10 cellular contexts compared by ENCODE assay signal in the genomic region with DNA sequence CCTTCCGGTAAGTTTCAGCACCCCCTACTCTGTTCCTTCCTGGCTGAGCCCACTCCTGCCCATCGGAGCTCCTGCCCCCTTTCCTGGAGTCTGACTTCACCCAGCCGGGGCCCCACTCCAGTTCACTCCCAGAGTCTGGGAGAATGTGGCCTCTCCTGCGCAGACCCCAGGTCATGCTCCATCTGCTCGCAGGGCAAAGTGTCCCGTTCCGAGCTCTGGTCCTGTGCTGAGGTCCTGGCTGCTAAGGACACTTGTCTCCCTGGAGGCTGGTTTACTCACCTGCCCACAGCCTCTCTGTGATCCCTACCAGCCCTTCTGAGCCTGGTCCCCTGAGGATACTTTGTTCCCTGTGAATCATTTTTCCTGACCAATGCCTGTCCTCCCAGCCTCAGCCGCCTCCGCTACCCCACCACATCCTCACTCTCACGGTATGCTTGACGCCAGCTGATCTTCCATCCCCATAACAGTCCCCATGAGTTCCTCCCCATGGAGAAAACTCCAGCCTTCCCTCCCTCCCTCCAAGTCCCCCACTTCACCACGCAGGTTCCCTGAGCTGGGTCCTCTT. TPM values are rescaled to one million over a fixed set of nuclear protein-coding genes. Genes with fewer than 3 reads are reported as not detected.
A peak's percentile ranks its signal among the peaks of the same experiment; 100 is the strongest.
DNase-seq lines count a peak whose midpoint lies in the region; ATAC-seq, FAIRE-seq and TF ChIP-seq lines count a peak whose summit lies in the region.
"Had no signal": no experiment of that assay in that cellular context is flagged by ENCODE, and none has a peak within 500 bp of the region (broad histone marks: within the 10 kb centered on the region; RNA-seq: fewer than 3 reads in every experiment).

No MANE protein-coding gene starts in this region.

- H3K9me3 Mint-ChIP-seq in activated T-cell treated with anti-CD3 and anti-CD28 coated beads, Interleukin-2, amount 50 U/mL, for 4 hours: no peaks in the 10 kb centered on the region

- no peaks in the 10 kb centered on the region for H3K9me3 ChIP-seq in keratinocyte (ENCODE audit: control insufficient read depth, low read depth, low read length)
- H3K9me3 ChIP-seq in tibial nerve: no peaks in the 10 kb centered on the region

- H3K36me3 Mint-ChIP-seq in activated T-cell treated with anti-CD3 and anti-CD28 coated beads, Interleukin-2, amount 50 U/mL, for 4 hours (ENCODE audit: insufficient read depth): peaks cover 2% of the 10 kb centered on the region

- TF ChIP-seq EP300 in tibial nerve (IDR thresholded peaks at IDR 0.05): no peak

- H3K27ac ChIP-seq in angular gyrus (ENCODE audit: low read depth, low read length) (peak overlapping the region; percentile 59), keratinocyte (ENCODE audit: control insufficient read depth, insufficient read depth, low read length) (no peak overlapping the region), tibial nerve (peak overlapping the region; percentile 27 to 83 (median 66))
- H3K27ac ChIP-seq: epithelial cell of prostate, SK-N-MC had no signal

- TF ChIP-seq CTCF in keratinocyte (optimal IDR thresholded peaks at IDR 0.05 in 1 of 3, IDR thresholded peaks at IDR 0.05 in 1 of 3, conservative IDR thresholded peaks at IDR 0.05 in 1 of 3; ENCODE audit: extremely low read depth in 1 of 3, insufficient read depth in 2 of 3, low read length in 3 of 3) (no peak), tibial nerve (IDR thresholded peaks at IDR 0.05) (no peak)

- H3K4me1 ChIP-seq in keratinocyte (ENCODE audit: control insufficient read depth, extremely low read depth, insufficient read depth, low read length) (peaks cover 26% of the 10 kb centered on the region), tibial nerve (peaks cover 0 to 54% (median 21%) of the 10 kb centered on the region in 4 donors)

- H3K27me3 ChIP-seq in keratinocyte (ENCODE audit: control insufficient read depth, extremely low read depth, insufficient read depth, low read length) (peaks cover 28% of the 10 kb centered on the region), tibial nerve (peaks cover 0 to 12% of the 10 kb centered on the region in 2 donors)

- peaks cover 5% of the 10 kb centered on the region for H4K20me1 ChIP-seq in keratinocyte (ENCODE audit: control insufficient read depth, extremely low read depth, insufficient read depth, low read length)

- TF ChIP-seq POLR2A in tibial nerve (IDR thresholded peaks at IDR 0.05): no peak

- H3K79me2 ChIP-seq in keratinocyte (ENCODE audit: control insufficient read depth, insufficient read depth, low read length): no peaks in the 10 kb centered on the region

- H3K4me3 ChIP-seq in keratinocyte (ENCODE audit: control insufficient read depth in 2 of 3, extremely low read depth in 1 of 3, insufficient read depth in 2 of 3, low read depth in 1 of 3, low read length in 3 of 3) (no peak overlapping the region), tibial nerve (peak overlapping the region; percentile 23 to 51 (median 34))
- H3K4me3 ChIP-seq: SK-N-MC had no signal

- dilution Hi-C loops in keratinocyte (cut with MboI; ENCODE audit: extremely low pct_ligation_motif_present, low sequenced_read_pairs): no loop called here

- DNase-seq in activated T-cell treated with anti-CD3 and anti-CD28 coated beads, Interleukin-2, amount 50 U/mL, for 4 hours: no peak
- DNase-seq in activated T-cell treated with anti-CD3 and anti-CD28 coated beads for 4 hours (no peak), keratinocyte (ENCODE audit: low read depth, low spot score) (no peak), tibial nerve (ENCODE audit: low spot score in 2 of 2) (no peak), NCI-H1105 treated with DMSO at 0.1 percent for 48 hours (lab: John Stamatoyannopoulos, UW) (no peak), NCI-H510A (lab: John Stamatoyannopoulos, UW) (no peak), mesenteric fat pad (ENCODE audit: low spot score) (no peak)

- ATAC-seq in activated T-cell treated with anti-CD3 and anti-CD28 coated beads, Interleukin-2, amount 50 U/mL, for 4 hours: no peak

- H3K4me3 Mint-ChIP-seq in activated T-cell treated with anti-CD3 and anti-CD28 coated beads, Interleukin-2, amount 50 U/mL, for 4 hours: peak overlapping the region; percentile 49

- H3K9me1 ChIP-seq in keratinocyte (ENCODE audit: control insufficient read depth, extremely low read depth, insufficient read depth, low read length): no peaks in the 10 kb centered on the region

- peaks cover 15% of the 10 kb centered on the region for H3K4me1 Mint-ChIP-seq in activated T-cell treated with anti-CD3 and anti-CD28 coated beads, Interleukin-2, amount 50 U/mL, for 4 hours (ENCODE audit: low read depth)

- H3K36me3 ChIP-seq in keratinocyte (ENCODE audit: control insufficient read depth in 2 of 2, extremely low read depth in 1 of 2, insufficient read depth in 2 of 2, low read length in 2 of 2) (peaks cover 0 to 5% of the 10 kb centered on the region in 2 experiments), tibial nerve (peaks cover 0 to 36% (median 7%) of the 10 kb centered on the region in 3 donors)

- H2AFZ ChIP-seq in keratinocyte (ENCODE audit: control insufficient read depth, low read length): no peak overlapping the region

- 28 to 30% methylated on average over 12 of the region's 12 CpGs for WGBS in tibial nerve, 2 donors

- no peak overlapping the region for H3K9ac ChIP-seq in keratinocyte (ENCODE audit: control insufficient read depth, extremely low read depth, insufficient read depth, low read length)

- H3K4me2 ChIP-seq in keratinocyte (ENCODE audit: control insufficient read depth, extremely low read depth, insufficient read depth, low read depth, low read length): no peak overlapping the region

- FAIRE-seq in keratinocyte (lab: Jason Lieb, UNC): peak; percentile 77

- peaks cover 16% of the 10 kb centered on the region for H3K27me3 Mint-ChIP-seq in activated T-cell treated with anti-CD3 and anti-CD28 coated beads, Interleukin-2, amount 50 U/mL, for 4 hours (ENCODE audit: low read depth)

RNA-seq across cellular contexts. Expression of gene IFITM10, which starts 0.5 kb away (rescaled TPM):
- under 1 TPM; 0.33 to 0.53 (median 0.33) TPM for total RNA-seq in activated T-cell treated with anti-CD3 and anti-CD28 coated beads, Interleukin-2, amount 50 U/mL, for 4 hours
- 0.03 to 0.18 TPM (median 0.14 TPM) in 3 replicates for polyA plus RNA-seq in keratinocyte
- 0.36 TPM for polyA plus RNA-seq in keratinocyte (2011; ENCODE audit: low read depth)
- polyA plus RNA-seq in keratinocyte (2011; cell fraction: cytosol; rRNA removed): not detected in 2 replicates
- polyA plus RNA-seq in keratinocyte (2011; cell fraction: nucleus; rRNA removed): 0.46 and 1.2 TPM in 2 replicates
- 0.19 and 1.1 TPM in 2 replicates for polyA plus RNA-seq in keratinocyte (2012; ENCODE audit: low replicate concordance)
- polyA minus RNA-seq in keratinocyte: 0.03 to 0.13 TPM in 2 of 3 replicates, not detected in the other
- not detected for polyA minus RNA-seq in keratinocyte (2011; cell fraction: cytosol; rRNA and poly(A)+ RNA removed)
- 0.53 and 1.0 TPM in 2 replicates for polyA minus RNA-seq in keratinocyte (2011; cell fraction: nucleus; rRNA and poly(A)+ RNA removed)
- total RNA-seq in tibial nerve: 10 to 100 TPM in 2 of 4 donors, 1 to 10 TPM in 2; 5.9 to 54.9 (median 13.8) TPM
- 1.5 TPM for total RNA-seq in mesenteric fat pad

RNA-seq across cellular contexts. Expression of gene CTSD, which starts 13.9 kb away (rescaled TPM):
- 100 to 1,000 TPM in 1 of 3 donors, 10 to 100 TPM in 2; 74.9 to 101 (median 83.7) TPM for total RNA-seq in activated T-cell treated with anti-CD3 and anti-CD28 coated beads, Interleukin-2, amount 50 U/mL, for 4 hours
- polyA plus RNA-seq in keratinocyte: 152 to 353 TPM (median 215 TPM) in 3 replicates
- 210 TPM for polyA plus RNA-seq in keratinocyte (2011; ENCODE audit: low read depth)
- 237 and 358 TPM in 2 replicates for polyA plus RNA-seq in keratinocyte (2011; cell fraction: cytosol; rRNA removed)
- polyA plus RNA-seq in keratinocyte (2011; cell fraction: nucleus; rRNA removed): 570 and 746 TPM in 2 replicates
- polyA plus RNA-seq in keratinocyte (2012; ENCODE audit: low replicate concordance): 327 and 379 TPM in 2 replicates
- polyA minus RNA-seq in keratinocyte: 282 to 776 TPM (median 516 TPM) in 3 replicates
- polyA minus RNA-seq in keratinocyte (2011; cell fraction: cytosol; rRNA and poly(A)+ RNA removed): 498 TPM
- polyA minus RNA-seq in keratinocyte (2011; cell fraction: nucleus; rRNA and poly(A)+ RNA removed): 693 and 756 TPM in 2 replicates
- total RNA-seq in tibial nerve (100 to 1,000 TPM; 385 to 583 (median 429) TPM), mesenteric fat pad (940 TPM)

RNA-seq across cellular contexts. Expression of gene KRTAP5-6, which starts 52.9 kb away (rescaled TPM):
- not detected for total RNA-seq in activated T-cell treated with anti-CD3 and anti-CD28 coated beads, Interleukin-2, amount 50 U/mL, for 4 hours
- polyA plus RNA-seq in keratinocyte: not detected in 3 replicates
- polyA plus RNA-seq in keratinocyte (2011; ENCODE audit: low read depth): not detected
- polyA plus RNA-seq in keratinocyte (2011; cell fraction: cytosol; rRNA removed): not detected in 2 replicates
- not detected in 2 replicates for polyA plus RNA-seq in keratinocyte (2011; cell fraction: nucleus; rRNA removed)
- polyA plus RNA-seq in keratinocyte (2012; ENCODE audit: low replicate concordance): not detected in 2 replicates
- polyA minus RNA-seq in keratinocyte: not detected in 3 replicates
- not detected for polyA minus RNA-seq in keratinocyte (2011; cell fraction: cytosol; rRNA and poly(A)+ RNA removed)
- polyA minus RNA-seq in keratinocyte (2011; cell fraction: nucleus; rRNA and poly(A)+ RNA removed): not detected in 2 replicates
- total RNA-seq in tibial nerve (not detected), mesenteric fat pad (not detected)

Comparison
In these comparisons a context has a peak if more than half of its experiments do, and no peak if none do; other contexts are left out.
1. H3K4me3 ChIP-seq: peak in tibial nerve (4 of 4); none in keratinocyte (0 of 3).